9 cellular contexts compared by ENCODE assay signal in genomic region chr2:74844752-74845151, GRCh38. TPM values are rescaled to one million over a fixed set of nuclear protein-coding genes. Genes with fewer than 3 reads are reported as not detected.
DNase-seq lines count a peak whose midpoint lies in the region; ATAC-seq and TF ChIP-seq lines count a peak whose summit lies in the region.
"Had no signal": no experiment of that assay in that cellular context is flagged by ENCODE, and none has a peak within 500 bp of the region (broad histone marks: within the 10 kb centered on the region; RNA-seq: fewer than 3 reads in every experiment).

No MANE protein-coding gene starts in this region.

- H3K27ac ChIP-seq in SJSA1, result peak overlapping the region; percentile 41; the same call in 1 of the 2 replicates
- H3K27ac ChIP-seq in fibroblast of lung (ENCODE audit: insufficient read depth, low read length), result peak overlapping the region; percentile 87
- peak overlapping the region; percentile 97 for H3K27ac ChIP-seq in smooth muscle cell (ENCODE audit: low read depth)

- no peak for ATAC-seq in GM18861 (IDR thresholded peaks at IDR 0.05; ENCODE audit: unreplicated experiment)

- H3K4me1 ChIP-seq in Caco-2 (peaks cover 67% of the 10 kb centered on the region), SJSA1 (replicated peaks) (peaks cover 41% of the 10 kb centered on the region), fibroblast of lung (ENCODE audit: control insufficient read depth, extremely low read depth, insufficient read depth, low read length) (peaks cover 46% of the 10 kb centered on the region), smooth muscle cell (ENCODE audit: low read depth) (peaks cover 59% of the 10 kb centered on the region)

- H2AFZ ChIP-seq in fibroblast of lung (ENCODE audit: low read length) (no peak overlapping the region), smooth muscle cell (ENCODE audit: low read depth) (no peak overlapping the region)

- H3K79me2 ChIP-seq in fibroblast of lung (ENCODE audit: control insufficient read depth, insufficient read depth, low read length) (peaks cover 48% of the 10 kb centered on the region), smooth muscle cell (ENCODE audit: low read depth) (peaks cover 85% of the 10 kb centered on the region)

- no peaks in the 10 kb centered on the region for H3K9me3 ChIP-seq in Caco-2
- H3K9me3 ChIP-seq in SJSA1 (replicated peaks), result no peaks in the 10 kb centered on the region
- no peaks in the 10 kb centered on the region for H3K9me3 ChIP-seq in fibroblast of lung (ENCODE audit: control insufficient read depth, insufficient read depth, low read depth, low read length)
- no peaks in the 10 kb centered on the region for H3K9me3 ChIP-seq in smooth muscle cell (replicated peaks; ENCODE audit: low read depth)

- intact Hi-C loops in Caco-2 (cut with micrococcal nuclease; ENCODE audit: unreplicated experiment), result loop anchor here (1.0 kb wide), 1 partner anchor 8 kb away; no protein-coding TSS in a partner anchor

- H3K9ac ChIP-seq in fibroblast of lung (ENCODE audit: insufficient read depth, low read length) (no peak overlapping the region), smooth muscle cell (ENCODE audit: low read depth) (peak overlapping the region; percentile 81)

- H3K9me3 Mint-ChIP-seq in Caco-2 (ENCODE audit: unreplicated experiment), result no peaks in the 10 kb centered on the region
- H3K9me3 Mint-ChIP-seq: central memory CD8-positive, alpha-beta T cell had no signal

- peaks cover 19% of the 10 kb centered on the region for H3K36me3 Mint-ChIP-seq in Caco-2 (ENCODE audit: insufficient read depth, unreplicated experiment)

- H3K27me3 Mint-ChIP-seq in Caco-2 (ENCODE audit: insufficient read depth, unreplicated experiment), result no peaks in the 10 kb centered on the region

- H3F3A ChIP-seq in smooth muscle cell (ENCODE audit: low read depth), result peaks cover 23% of the 10 kb centered on the region

- no peak overlapping the region for H3K4me3 ChIP-seq in Caco-2 (ENCODE audit: low read depth, low read length)
- no peak overlapping the region for H3K4me3 ChIP-seq in SJSA1
- H3K4me3 ChIP-seq in fibroblast of lung (replicated peaks in 1 of 4; ENCODE audit: control extremely low read depth in 1 of 4, insufficient read depth in 1 of 4, low read depth in 3 of 4, low read length in 4 of 4), result no peak overlapping the region
- H3K4me3 ChIP-seq in smooth muscle cell, result no peak overlapping the region

- peak overlapping the region; percentile 70 for H3K27ac Mint-ChIP-seq in Caco-2 (ENCODE audit: unreplicated experiment)

- BruUV-seq in Caco-2 (replicated peaks; lab: Mats Ljungman, UMichigan), result no TSS peak

- no peak overlapping the region for H3K4me2 ChIP-seq in fibroblast of lung (ENCODE audit: extremely low read depth, insufficient read depth, low read length)
- H3K4me2 ChIP-seq in smooth muscle cell, result no peak overlapping the region

- no peak overlapping the region for H3K4me3 Mint-ChIP-seq in Caco-2 (ENCODE audit: unreplicated experiment)
- H3K4me3 Mint-ChIP-seq: central memory CD8-positive, alpha-beta T cell had no signal

- no peaks in the 10 kb centered on the region for H3K27me3 ChIP-seq in Caco-2 (replicated peaks; ENCODE audit: control insufficient read depth, insufficient read depth, low read length)
- H3K27me3 ChIP-seq in SJSA1 (replicated peaks), result no peaks in the 10 kb centered on the region
- no peaks in the 10 kb centered on the region for H3K27me3 ChIP-seq in fibroblast of lung (ENCODE audit: control insufficient read depth, insufficient read depth, low read length)
- H3K27me3 ChIP-seq in smooth muscle cell (ENCODE audit: low read depth), result no peaks in the 10 kb centered on the region

- POLR2A ChIA-PET in Caco-2 (lab: Charles Lee), result interaction anchor here (0.7 kb wide), 1 partner anchor 9 kb away, joined by 3 read pairs; no protein-coding TSS in a partner anchor

- H4K20me1 ChIP-seq in fibroblast of lung (ENCODE audit: control insufficient read depth, extremely low read depth, insufficient read depth, low read length) (no peaks in the 10 kb centered on the region), smooth muscle cell (ENCODE audit: low read depth) (peaks cover 84% of the 10 kb centered on the region)

- DNase-seq in Caco-2 (no peak), SJSA1 (ENCODE audit: low read depth in 1 of 2, low spot score in 2 of 2) (no peak), fibroblast of lung (ENCODE audit: low read depth in 2 of 2) (no peak), smooth muscle cell (lab: John Stamatoyannopoulos, UW; ENCODE audit: unreplicated experiment) (no peak), hypothalamus (lab: John Stamatoyannopoulos, UW) (no peak), NCI-H187 (lab: John Stamatoyannopoulos, UW) (no peak), NCI-H2081 (lab: John Stamatoyannopoulos, UW) (no peak)

- 93% methylated on average over 4 of the region's 4 CpGs for WGBS in smooth muscle cell (ENCODE audit: low lambda C conversion rate)

- no peak for TF ChIP-seq CTCF in Caco-2 (IDR thresholded peaks at IDR 0.05; ENCODE audit: insufficient read depth in 1 of 2, low read depth in 1 of 2, low read length in 1 of 2, severe bottlenecking in 1 of 2, unreplicated experiment in 1 of 2)
- TF ChIP-seq CTCF in fibroblast of lung (conservative IDR thresholded peaks at IDR 0.05 in 1 of 2, IDR thresholded peaks at IDR 0.05 in 1 of 2; ENCODE audit: low read depth in 1 of 2, low read length in 2 of 2), result no peak
- no peak for TF ChIP-seq CTCF in smooth muscle cell (IDR thresholded peaks at IDR 0.05; ENCODE audit: borderline replicate concordance, insufficient read depth, poor library complexity, severe bottlenecking)

- CTCF ChIA-PET in Caco-2 (lab: Charles Lee), result interaction anchor here (1.0 kb wide), 1 partner anchor 8 kb away, joined by 5 read pairs; no protein-coding TSS in a partner anchor

- H3K36me3 ChIP-seq in Caco-2 (ENCODE audit: control insufficient read depth, insufficient read depth, low read length), result no peaks in the 10 kb centered on the region
- H3K36me3 ChIP-seq in SJSA1, result peaks cover 3% of the 10 kb centered on the region; the same call in 1 of the 2 replicates
- no peaks in the 10 kb centered on the region for H3K36me3 ChIP-seq in fibroblast of lung (ENCODE audit: control insufficient read depth, insufficient read depth, low read length)
- H3K36me3 ChIP-seq in smooth muscle cell (ENCODE audit: low read depth), result no peaks in the 10 kb centered on the region

- H3K4me1 Mint-ChIP-seq in Caco-2 (ENCODE audit: low read depth, unreplicated experiment), result peaks cover 53% of the 10 kb centered on the region

RNA-seq across cellular contexts. Expression of gene HK2, which starts 10.8 kb away (rescaled TPM):
- total RNA-seq in Caco-2 (2022), result 19.9 and 22.6 TPM in 2 replicates
- 5.0 and 7.1 TPM in 2 replicates for total RNA-seq in SJSA1 (2014; rRNA removed; shearing (Covaris generic))
- total RNA-seq in fibroblast of lung, result 13.1 and 19.3 TPM in 2 replicates
- 15.7 and 18.3 TPM in 2 replicates for polyA plus RNA-seq in fibroblast of lung
- polyA plus RNA-seq in fibroblast of lung (2012), result 14.2 and 17.2 TPM in 2 replicates
- polyA minus RNA-seq in fibroblast of lung (ENCODE audit: low replicate concordance), result 22.5 and 41.2 TPM in 2 replicates
- 31.5 and 38.0 TPM in 2 replicates for total RNA-seq in smooth muscle cell
- polyA plus RNA-seq in smooth muscle cell, result 20.3 and 23.2 TPM in 2 replicates

Comparison
In these comparisons a context has a peak if more than half of its experiments do, and no peak if none do; other contexts are left out.
1. H3K27ac ChIP-seq: peak in every context shown above with its lines; median percentile 97 in smooth muscle cell; 87 in fibroblast of lung; 41 in SJSA1.